Comparison of ENCODE assay signal across 1 cellular context in genomic region chr14:21735639-21736307, GRCh38.
TF ChIP-seq lines count a peak whose summit lies in the region.

No MANE protein-coding gene starts in this region.

TF ChIP-seq in GM23338, 12 proteins besides CTCF, POLR2A, EP300 and RAD21 (continued from another document):
- TF ChIP-seq ZNF462 (CRISPR knock-in tag; IDR thresholded peaks at IDR 0.05) (no peak), ETS1 (IDR thresholded peaks at IDR 0.05) (no peak), REST (IDR thresholded peaks at IDR 0.05; ENCODE audit: unreplicated experiment) (no peak), EZH2phosphoT487 (IDR thresholded peaks at IDR 0.05; ENCODE audit: unreplicated experiment) (no peak), EZH2 (IDR thresholded peaks at IDR 0.05; ENCODE audit: low read depth, unreplicated experiment) (no peak), ZNF114 (CRISPR knock-in tag; IDR thresholded peaks at IDR 0.05) (no peak)
